34 cellular contexts compared by ENCODE assay signal in the genomic region with DNA sequence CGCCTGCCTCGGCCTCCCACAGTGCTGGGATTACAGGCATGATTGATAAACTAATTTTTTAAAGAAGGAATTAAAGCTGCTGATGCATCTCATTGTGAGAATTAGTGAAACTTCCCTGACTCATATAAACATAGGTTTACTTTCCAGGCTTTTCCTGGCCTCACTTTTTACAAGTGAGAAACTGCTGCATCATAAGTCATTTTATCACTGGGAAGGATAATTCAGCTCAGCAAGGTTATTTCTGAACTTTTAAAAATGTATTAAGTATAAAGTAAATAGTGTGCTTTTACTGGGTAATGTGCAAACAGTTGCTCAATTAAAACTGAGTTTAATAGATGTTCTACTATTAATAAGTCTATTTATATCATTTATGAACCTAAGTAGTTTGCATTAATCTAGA.
"Had no signal": no experiment of that assay in that cellular context is flagged by ENCODE, and none has a peak within 500 bp of the region (broad histone marks: within the 10 kb centered on the region; RNA-seq: fewer than 3 reads in every experiment).

No MANE protein-coding gene starts in this region.

- H3K27me3 Mint-ChIP-seq: activated CD4-positive, alpha-beta memory T cell treated with anti-CD3 and anti-CD28 coated beads, Interleukin-2, amount 10 ng/mL, durations not matched to agents 7 days and 5 days; activated CD8-positive, alpha-beta memory T cell treated with anti-CD3 and anti-CD28 coated beads, Interleukin-2, amount 10 ng/mL, durations not matched to agents 7 days and 5 days; activated naive CD8-positive, alpha-beta T cell treated with anti-CD3 and anti-CD28 coated beads for 36 hours; central memory CD8-positive, alpha-beta T cell had no signal

- ATAC-seq: activated CD8-positive, alpha-beta memory T cell treated with anti-CD3 and anti-CD28 coated beads, Interleukin-2, amount 10 ng/mL, durations not matched to agents 7 days and 5 days had no signal

- H3K4me3 Mint-ChIP-seq: activated CD4-positive, alpha-beta memory T cell treated with anti-CD3 and anti-CD28 coated beads, Interleukin-2, amount 10 ng/mL, durations not matched to agents 7 days and 5 days; activated CD8-positive, alpha-beta memory T cell treated with anti-CD3 and anti-CD28 coated beads, Interleukin-2, amount 10 ng/mL, durations not matched to agents 7 days and 5 days; activated naive CD8-positive, alpha-beta T cell treated with anti-CD3 and anti-CD28 coated beads for 36 hours; central memory CD8-positive, alpha-beta T cell had no signal

- H3K4me3 ChIP-seq: ascending aorta, cardiac muscle cell had no signal

- DNase-seq: activated CD4-positive, alpha-beta memory T cell treated with anti-CD3 and anti-CD28 coated beads, Interleukin-2, amount 10 ng/mL, durations not matched to agents 7 days and 5 days; activated CD4-positive, alpha-beta T cell treated with anti-CD3 and anti-CD28 coated beads for 1 hour; activated CD4-positive, alpha-beta T cell treated with anti-CD3 and anti-CD28 coated beads for 48 hours; activated CD4-positive, CD25-positive, alpha-beta regulatory T cell; activated CD8-positive, alpha-beta memory T cell treated with anti-CD3 and anti-CD28 coated beads for 24 hours; activated CD8-positive, alpha-beta memory T cell treated with anti-CD3 and anti-CD28 coated beads, Interleukin-2, amount 10 ng/mL, durations not matched to agents 7 days and 5 days; activated CD8-positive, alpha-beta memory T cell treated with anti-CD3 and anti-CD28 coated beads, Interleukin-2, amount 50 U/mL, for 48 hours; activated effector memory CD4-positive, alpha-beta T cell treated with anti-CD3 and anti-CD28 coated beads, Interleukin-2, amount 50 U/mL, for 16 hours; activated naive CD4-positive, alpha-beta T cell; activated naive CD4-positive, alpha-beta T cell treated with anti-CD3 and anti-CD28 coated beads, Interleukin-2, amount 50 U/mL, for 16 hours; activated naive CD8-positive, alpha-beta T cell treated with anti-CD3 and anti-CD28 coated beads for 36 hours; activated T-cell treated with anti-CD3 and anti-CD28 coated beads, Interleukin-2, amount 50 U/mL, for 48 hours; amygdala; Kasumi-1; NCI-H1092 treated with DMSO at 0.1 percent for 48 hours; NCI-H1417; NCI-H146; NCI-H187; NCI-H2029 treated with DMSO at 0.1 percent for 48 hours; NCI-H2107; NCI-H2171; NCI-H510A; NCI-H526; NCI-H748 treated with DMSO at 0.1 percent for 48 hours; NK-92 treated with Interleukin-12 subunit alpha and Interleukin-12 subunit beta, amount 100 ng/mL, for 24 hours; Right ventricle myocardium superior; SW 1271; T-helper 1 cell; T-helper 2 cell; T-helper 9 cell; WERI-Rb-1 had no signal

- H3K27ac Mint-ChIP-seq: activated CD4-positive, alpha-beta memory T cell treated with anti-CD3 and anti-CD28 coated beads, Interleukin-2, amount 10 ng/mL, durations not matched to agents 7 days and 5 days; activated CD8-positive, alpha-beta memory T cell treated with anti-CD3 and anti-CD28 coated beads, Interleukin-2, amount 10 ng/mL, durations not matched to agents 7 days and 5 days; activated naive CD8-positive, alpha-beta T cell treated with anti-CD3 and anti-CD28 coated beads for 36 hours had no signal

- H3K36me3 ChIP-seq: ascending aorta, cardiac muscle cell, WERI-Rb-1 had no signal

- H3K27ac ChIP-seq: ascending aorta, cardiac muscle cell, WERI-Rb-1 had no signal

- H3K36me3 Mint-ChIP-seq: activated CD8-positive, alpha-beta memory T cell treated with anti-CD3 and anti-CD28 coated beads, Interleukin-2, amount 10 ng/mL, durations not matched to agents 7 days and 5 days; activated naive CD8-positive, alpha-beta T cell treated with anti-CD3 and anti-CD28 coated beads for 36 hours had no signal

- H3K27me3 ChIP-seq: ascending aorta, cardiac muscle cell had no signal

- H3K4me1 ChIP-seq: ascending aorta had no signal

- H3K4me1 Mint-ChIP-seq: activated CD4-positive, alpha-beta memory T cell treated with anti-CD3 and anti-CD28 coated beads, Interleukin-2, amount 10 ng/mL, durations not matched to agents 7 days and 5 days; activated CD8-positive, alpha-beta memory T cell treated with anti-CD3 and anti-CD28 coated beads, Interleukin-2, amount 10 ng/mL, durations not matched to agents 7 days and 5 days; activated naive CD8-positive, alpha-beta T cell treated with anti-CD3 and anti-CD28 coated beads for 36 hours; central memory CD8-positive, alpha-beta T cell had no signal

- H3K9me3 ChIP-seq: ascending aorta had no signal
